In genomic region chrX:131572372-131573014, GRCh38 we compare ENCODE assay signal across 23 cellular contexts. TPM values are rescaled to one million over a fixed set of nuclear protein-coding genes. Genes with fewer than 3 reads are reported as not detected.
"Had no signal": no experiment of that assay in that cellular context is flagged by ENCODE, and none has a peak within 500 bp of the region (broad histone marks: within the 10 kb centered on the region; RNA-seq: fewer than 3 reads in every experiment).

No MANE protein-coding gene starts in this region.

- H3K4me3 Mint-ChIP-seq: activated naive CD4-positive, alpha-beta T cell treated with anti-CD3 and anti-CD28 coated beads for 36 hours; activated naive CD8-positive, alpha-beta T cell treated with anti-CD3 and anti-CD28 coated beads, Interleukin-2, amount 50 U/mL, for 24 hours; activated T-helper 17 cell treated with anti-CD3 and anti-CD28 coated beads, Interleukin-2, amount 50 U/mL, for 72 hours; stimulated activated naive CD8-positive, alpha-beta T cell treated with anti-CD3 and anti-CD28 coated beads, Interleukin-15, Interleukin-2, amounts not matched to agents 100 ng/mL and 50 ng/mL, for 24 hours had no signal

- ATAC-seq: activated CD4-positive, CD25-positive, alpha-beta regulatory T cell treated with anti-CD3 and anti-CD28 coated beads, Interleukin-2, amount 50 U/mL, for 24 hours; activated naive CD8-positive, alpha-beta T cell treated with anti-CD3 and anti-CD28 coated beads, Interleukin-2, amount 50 U/mL, for 24 hours; activated T-helper 17 cell treated with anti-CD3 and anti-CD28 coated beads, Interleukin-2, amount 50 U/mL, for 72 hours; right lobe of liver had no signal

- H3K9me3 ChIP-seq: ascending aorta, right lobe of liver, upper lobe of left lung had no signal

- H3K27me3 ChIP-seq: ascending aorta, cardiac muscle cell, right lobe of liver, upper lobe of left lung had no signal

- FAIRE-seq: endometrium had no signal

- H3K4me1 ChIP-seq: ascending aorta, right lobe of liver, upper lobe of left lung had no signal

- H3K4me1 Mint-ChIP-seq: activated naive CD8-positive, alpha-beta T cell treated with anti-CD3 and anti-CD28 coated beads, Interleukin-2, amount 50 U/mL, for 24 hours; activated T-helper 17 cell treated with anti-CD3 and anti-CD28 coated beads, Interleukin-2, amount 50 U/mL, for 72 hours had no signal

- DNase-seq: activated CD4-positive, alpha-beta T cell treated with anti-CD3 and anti-CD28 coated beads, Interleukin-2, amount 50 U/mL, for 1 hour; activated naive CD4-positive, alpha-beta T cell treated with anti-CD3 and anti-CD28 coated beads for 36 hours; activated naive CD8-positive, alpha-beta T cell treated with anti-CD3 and anti-CD28 coated beads, Interleukin-2, amount 50 U/mL, for 24 hours; activated T-cell treated with anti-CD3 and anti-CD28 coated beads for 4 hours; foreskin fibroblast; hypothalamus; right lobe of liver; T-helper 9 cell; upper lobe of left lung had no signal

- H3K27ac Mint-ChIP-seq: activated naive CD4-positive, alpha-beta T cell treated with anti-CD3 and anti-CD28 coated beads for 36 hours; activated naive CD8-positive, alpha-beta T cell treated with anti-CD3 and anti-CD28 coated beads, Interleukin-2, amount 50 U/mL, for 24 hours; activated T-helper 17 cell treated with anti-CD3 and anti-CD28 coated beads, Interleukin-2, amount 50 U/mL, for 72 hours; stimulated activated naive CD8-positive, alpha-beta T cell treated with anti-CD3 and anti-CD28 coated beads, Interleukin-15, Interleukin-2, amounts not matched to agents 100 ng/mL and 50 ng/mL, for 24 hours had no signal

- H3K36me3 ChIP-seq: ascending aorta, cardiac muscle cell, right lobe of liver, upper lobe of left lung had no signal

- H3K9me3 Mint-ChIP-seq: activated naive CD4-positive, alpha-beta T cell treated with anti-CD3 and anti-CD28 coated beads for 36 hours; activated naive CD8-positive, alpha-beta T cell treated with anti-CD3 and anti-CD28 coated beads, Interleukin-2, amount 50 U/mL, for 24 hours; activated T-helper 17 cell treated with anti-CD3 and anti-CD28 coated beads, Interleukin-2, amount 50 U/mL, for 72 hours; stimulated activated naive CD8-positive, alpha-beta T cell treated with anti-CD3 and anti-CD28 coated beads, Interleukin-15, Interleukin-2, amounts not matched to agents 100 ng/mL and 50 ng/mL, for 24 hours had no signal

- H3K27ac ChIP-seq: ascending aorta, cardiac muscle cell, right lobe of liver, upper lobe of left lung had no signal

- H3K4me3 ChIP-seq: ascending aorta, cardiac muscle cell, right lobe of liver, upper lobe of left lung had no signal

RNA-seq across cellular contexts. Expression of gene OR13H1, which starts 28.6 kb away (rescaled TPM):
- total RNA-seq: activated naive CD4-positive, alpha-beta T cell treated with anti-CD3 and anti-CD28 coated beads for 36 hours; activated T-helper 17 cell treated with anti-CD3 and anti-CD28 coated beads, Interleukin-2, amount 50 U/mL, for 72 hours; ascending aorta; cardiac muscle cell; kidney epithelial cell; lower leg skin; mesenteric fat pad; neural crest cell; osteoblast; pulmonary artery endothelial cell; right lobe of liver; temporal lobe; upper lobe of left lung had no signal
- polyA plus RNA-seq: cardiac muscle cell, esophagus had no signal
